ENCODE assay signal across 1 cellular context in the genomic region with DNA sequence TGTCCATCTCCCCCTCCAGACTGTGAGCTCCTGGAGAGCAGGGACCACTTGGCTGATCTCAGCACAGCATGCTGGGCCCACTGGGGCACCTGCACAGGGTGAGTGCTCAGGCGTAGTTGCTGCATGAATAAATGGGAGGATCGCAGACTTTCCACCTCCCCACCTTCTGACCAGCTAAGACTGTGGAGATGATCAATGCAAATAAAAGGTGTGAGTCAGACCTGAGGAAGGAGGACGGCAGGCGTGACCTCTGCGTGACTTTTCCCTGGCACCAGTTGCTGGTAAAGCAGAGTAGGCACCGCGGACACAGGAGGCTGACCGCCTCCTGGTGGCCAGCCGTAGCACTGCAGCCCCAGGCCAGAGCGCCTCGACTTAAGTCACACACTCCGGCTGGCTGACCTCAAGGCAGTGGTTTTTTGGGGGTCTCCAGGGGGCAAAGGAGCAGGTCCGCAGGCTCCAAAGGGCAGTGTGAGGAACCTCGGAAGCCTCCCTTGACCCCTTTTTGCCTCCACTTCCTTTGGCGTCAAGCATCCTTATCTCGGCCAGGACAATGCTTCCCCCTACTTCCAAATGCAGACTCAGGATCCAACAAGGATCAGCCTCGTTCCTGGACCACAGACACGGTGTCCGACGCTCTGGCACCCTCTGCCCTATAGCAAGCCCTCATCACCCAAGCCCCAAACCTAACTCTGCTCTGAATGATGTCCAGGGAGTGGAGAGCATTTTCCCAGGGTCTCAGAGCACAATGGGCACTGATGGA.
TF ChIP-seq lines count a peak whose summit lies in the region.

No MANE protein-coding gene starts in this region.

TF ChIP-seq in WTC11, 78 proteins besides CTCF, POLR2A, EP300 and RAD21 (continued from another document):
- TF ChIP-seq, protein P1, sequence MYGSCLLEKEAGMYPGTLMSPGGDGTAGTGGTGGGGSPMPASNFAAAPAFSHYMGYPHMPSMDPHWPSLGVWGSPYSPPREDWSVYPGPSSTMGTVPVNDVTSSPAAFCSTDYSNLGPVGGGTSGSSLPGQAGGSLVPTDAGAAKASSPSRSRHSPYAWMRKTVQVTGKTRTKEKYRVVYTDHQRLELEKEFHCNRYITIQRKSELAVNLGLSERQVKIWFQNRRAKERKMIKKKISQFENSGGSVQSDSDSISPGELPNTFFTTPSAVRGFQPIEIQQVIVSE (CRISPR knock-in tag; IDR thresholded peaks at IDR 0.05; ENCODE audit: borderline replicate concordance), result no peak
- TF ChIP-seq, protein P2, sequence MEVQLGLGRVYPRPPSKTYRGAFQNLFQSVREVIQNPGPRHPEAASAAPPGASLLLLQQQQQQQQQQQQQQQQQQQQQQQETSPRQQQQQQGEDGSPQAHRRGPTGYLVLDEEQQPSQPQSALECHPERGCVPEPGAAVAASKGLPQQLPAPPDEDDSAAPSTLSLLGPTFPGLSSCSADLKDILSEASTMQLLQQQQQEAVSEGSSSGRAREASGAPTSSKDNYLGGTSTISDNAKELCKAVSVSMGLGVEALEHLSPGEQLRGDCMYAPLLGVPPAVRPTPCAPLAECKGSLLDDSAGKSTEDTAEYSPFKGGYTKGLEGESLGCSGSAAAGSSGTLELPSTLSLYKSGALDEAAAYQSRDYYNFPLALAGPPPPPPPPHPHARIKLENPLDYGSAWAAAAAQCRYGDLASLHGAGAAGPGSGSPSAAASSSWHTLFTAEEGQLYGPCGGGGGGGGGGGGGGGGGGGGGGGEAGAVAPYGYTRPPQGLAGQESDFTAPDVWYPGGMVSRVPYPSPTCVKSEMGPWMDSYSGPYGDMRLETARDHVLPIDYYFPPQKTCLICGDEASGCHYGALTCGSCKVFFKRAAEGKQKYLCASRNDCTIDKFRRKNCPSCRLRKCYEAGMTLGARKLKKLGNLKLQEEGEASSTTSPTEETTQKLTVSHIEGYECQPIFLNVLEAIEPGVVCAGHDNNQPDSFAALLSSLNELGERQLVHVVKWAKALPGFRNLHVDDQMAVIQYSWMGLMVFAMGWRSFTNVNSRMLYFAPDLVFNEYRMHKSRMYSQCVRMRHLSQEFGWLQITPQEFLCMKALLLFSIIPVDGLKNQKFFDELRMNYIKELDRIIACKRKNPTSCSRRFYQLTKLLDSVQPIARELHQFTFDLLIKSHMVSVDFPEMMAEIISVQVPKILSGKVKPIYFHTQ (CRISPR knock-in tag; IDR thresholded peaks at IDR 0.05), result no peak
- TF ChIP-seq ESRRA (CRISPR knock-in tag; IDR thresholded peaks at IDR 0.05; ENCODE audit: borderline replicate concordance) (0 out of 2 replicates have a peak, but pooled peaks have one; percentile 25), FOXJ3 (CRISPR knock-in tag; IDR thresholded peaks at IDR 0.05; ENCODE audit: borderline replicate concordance) (no peak), CREM (CRISPR knock-in tag; IDR thresholded peaks at IDR 0.05) (no peak), TEAD1 (CRISPR knock-in tag; IDR thresholded peaks at IDR 0.05) (no peak), GTF2I (CRISPR knock-in tag; conservative IDR thresholded peaks at IDR 0.05) (no peak), PRRX2 (CRISPR knock-in tag; IDR thresholded peaks at IDR 0.05) (no peak), SMAD4 (CRISPR knock-in tag; IDR thresholded peaks at IDR 0.05) (no peak), NFATC4 (CRISPR knock-in tag; IDR thresholded peaks at IDR 0.05) (no peak), SMAD3 (CRISPR knock-in tag; IDR thresholded peaks at IDR 0.05; ENCODE audit: borderline replicate concordance) (0 out of 2 replicates have a peak, but pooled peaks have one; percentile 45)
- TF ChIP-seq, protein P3, sequence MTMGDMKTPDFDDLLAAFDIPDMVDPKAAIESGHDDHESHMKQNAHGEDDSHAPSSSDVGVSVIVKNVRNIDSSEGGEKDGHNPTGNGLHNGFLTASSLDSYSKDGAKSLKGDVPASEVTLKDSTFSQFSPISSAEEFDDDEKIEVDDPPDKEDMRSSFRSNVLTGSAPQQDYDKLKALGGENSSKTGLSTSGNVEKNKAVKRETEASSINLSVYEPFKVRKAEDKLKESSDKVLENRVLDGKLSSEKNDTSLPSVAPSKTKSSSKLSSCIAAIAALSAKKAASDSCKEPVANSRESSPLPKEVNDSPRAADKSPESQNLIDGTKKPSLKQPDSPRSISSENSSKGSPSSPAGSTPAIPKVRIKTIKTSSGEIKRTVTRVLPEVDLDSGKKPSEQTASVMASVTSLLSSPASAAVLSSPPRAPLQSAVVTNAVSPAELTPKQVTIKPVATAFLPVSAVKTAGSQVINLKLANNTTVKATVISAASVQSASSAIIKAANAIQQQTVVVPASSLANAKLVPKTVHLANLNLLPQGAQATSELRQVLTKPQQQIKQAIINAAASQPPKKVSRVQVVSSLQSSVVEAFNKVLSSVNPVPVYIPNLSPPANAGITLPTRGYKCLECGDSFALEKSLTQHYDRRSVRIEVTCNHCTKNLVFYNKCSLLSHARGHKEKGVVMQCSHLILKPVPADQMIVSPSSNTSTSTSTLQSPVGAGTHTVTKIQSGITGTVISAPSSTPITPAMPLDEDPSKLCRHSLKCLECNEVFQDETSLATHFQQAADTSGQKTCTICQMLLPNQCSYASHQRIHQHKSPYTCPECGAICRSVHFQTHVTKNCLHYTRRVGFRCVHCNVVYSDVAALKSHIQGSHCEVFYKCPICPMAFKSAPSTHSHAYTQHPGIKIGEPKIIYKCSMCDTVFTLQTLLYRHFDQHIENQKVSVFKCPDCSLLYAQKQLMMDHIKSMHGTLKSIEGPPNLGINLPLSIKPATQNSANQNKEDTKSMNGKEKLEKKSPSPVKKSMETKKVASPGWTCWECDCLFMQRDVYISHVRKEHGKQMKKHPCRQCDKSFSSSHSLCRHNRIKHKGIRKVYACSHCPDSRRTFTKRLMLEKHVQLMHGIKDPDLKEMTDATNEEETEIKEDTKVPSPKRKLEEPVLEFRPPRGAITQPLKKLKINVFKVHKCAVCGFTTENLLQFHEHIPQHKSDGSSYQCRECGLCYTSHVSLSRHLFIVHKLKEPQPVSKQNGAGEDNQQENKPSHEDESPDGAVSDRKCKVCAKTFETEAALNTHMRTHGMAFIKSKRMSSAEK (CRISPR knock-in tag; IDR thresholded peaks at IDR 0.05; ENCODE audit: borderline replicate concordance), result no peak
- TF ChIP-seq, protein P4, sequence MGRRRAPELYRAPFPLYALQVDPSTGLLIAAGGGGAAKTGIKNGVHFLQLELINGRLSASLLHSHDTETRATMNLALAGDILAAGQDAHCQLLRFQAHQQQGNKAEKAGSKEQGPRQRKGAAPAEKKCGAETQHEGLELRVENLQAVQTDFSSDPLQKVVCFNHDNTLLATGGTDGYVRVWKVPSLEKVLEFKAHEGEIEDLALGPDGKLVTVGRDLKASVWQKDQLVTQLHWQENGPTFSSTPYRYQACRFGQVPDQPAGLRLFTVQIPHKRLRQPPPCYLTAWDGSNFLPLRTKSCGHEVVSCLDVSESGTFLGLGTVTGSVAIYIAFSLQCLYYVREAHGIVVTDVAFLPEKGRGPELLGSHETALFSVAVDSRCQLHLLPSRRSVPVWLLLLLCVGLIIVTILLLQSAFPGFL (CRISPR knock-in tag; IDR thresholded peaks at IDR 0.05; ENCODE audit: borderline replicate concordance), result no peak
- TF ChIP-seq, protein P5, sequence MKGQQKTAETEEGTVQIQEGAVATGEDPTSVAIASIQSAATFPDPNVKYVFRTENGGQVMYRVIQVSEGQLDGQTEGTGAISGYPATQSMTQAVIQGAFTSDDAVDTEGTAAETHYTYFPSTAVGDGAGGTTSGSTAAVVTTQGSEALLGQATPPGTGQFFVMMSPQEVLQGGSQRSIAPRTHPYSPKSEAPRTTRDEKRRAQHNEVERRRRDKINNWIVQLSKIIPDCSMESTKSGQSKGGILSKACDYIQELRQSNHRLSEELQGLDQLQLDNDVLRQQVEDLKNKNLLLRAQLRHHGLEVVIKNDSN (CRISPR knock-in tag; IDR thresholded peaks at IDR 0.05), result no peak
- TF ChIP-seq, protein P6, sequence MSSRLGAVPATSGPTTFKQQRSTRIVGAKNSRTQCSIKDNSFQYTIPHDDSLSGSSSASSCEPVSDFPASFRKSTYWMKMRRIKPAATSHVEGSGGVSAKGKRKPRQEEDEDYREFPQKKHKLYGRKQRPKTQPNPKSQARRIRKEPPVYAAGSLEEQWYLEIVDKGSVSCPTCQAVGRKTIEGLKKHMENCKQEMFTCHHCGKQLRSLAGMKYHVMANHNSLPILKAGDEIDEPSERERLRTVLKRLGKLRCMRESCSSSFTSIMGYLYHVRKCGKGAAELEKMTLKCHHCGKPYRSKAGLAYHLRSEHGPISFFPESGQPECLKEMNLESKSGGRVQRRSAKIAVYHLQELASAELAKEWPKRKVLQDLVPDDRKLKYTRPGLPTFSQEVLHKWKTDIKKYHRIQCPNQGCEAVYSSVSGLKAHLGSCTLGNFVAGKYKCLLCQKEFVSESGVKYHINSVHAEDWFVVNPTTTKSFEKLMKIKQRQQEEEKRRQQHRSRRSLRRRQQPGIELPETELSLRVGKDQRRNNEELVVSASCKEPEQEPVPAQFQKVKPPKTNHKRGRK (CRISPR knock-in tag; IDR thresholded peaks at IDR 0.05; ENCODE audit: borderline replicate concordance), result no peak
